Comparison of ENCODE assay signal across 13 cellular contexts in genomic region chr12:68636268-68636667, GRCh38.
DNase-seq lines count a peak whose midpoint lies in the region; ATAC-seq and TF ChIP-seq lines count a peak whose summit lies in the region.
"Had no signal": no experiment of that assay in that cellular context is flagged by ENCODE, and none has a peak within 500 bp of the region (broad histone marks: within the 10 kb centered on the region; RNA-seq: fewer than 3 reads in every experiment).

No MANE protein-coding gene starts in this region.

- peaks cover 4% of the 10 kb centered on the region for H3K36me3 Mint-ChIP-seq in activated naive CD4-positive, alpha-beta T cell treated with anti-CD3 and anti-CD28 coated beads, Interleukin-2, amount 50 U/mL, for 24 hours

- ATAC-seq in GM19467 (IDR thresholded peaks at IDR 0.05; ENCODE audit: unreplicated experiment): no peak

- H4K20me1 ChIP-seq in SU-DHL-6 (ENCODE audit: low read depth, low read length): peaks cover 19% of the 10 kb centered on the region; the same call in 1 of the 2 replicates

- peaks cover 92% of the 10 kb centered on the region for H3K4me1 Mint-ChIP-seq in activated naive CD4-positive, alpha-beta T cell treated with anti-CD3 and anti-CD28 coated beads, Interleukin-2, amount 50 U/mL, for 24 hours

- TF ChIP-seq CTCF in SU-DHL-6 (IDR thresholded peaks at IDR 0.05; ENCODE audit: insufficient read depth, low read length, poor library complexity, severe bottlenecking) (no peak), fibroblast of pulmonary artery (IDR thresholded peaks at IDR 0.05; ENCODE audit: low read length, missing control alignments) (no peak)

- DNase-seq in activated naive CD4-positive, alpha-beta T cell treated with anti-CD3 and anti-CD28 coated beads, Interleukin-2, amount 50 U/mL, for 16 hours: no peak
- DNase-seq in fibroblast of pulmonary artery (ENCODE audit: low read depth) (peak; percentile 85), stromal cell of bone marrow (ENCODE audit: low read depth) (peak; percentile 19)
- DNase-seq in stimulated activated CD4-positive, alpha-beta T cell treated with anti-CD3 and anti-CD28 coated beads, Interleukin-4, amount 100 ng/mL, for 24 hours: no peak
- no peak for DNase-seq in activated CD8-positive, alpha-beta memory T cell treated with anti-CD3 and anti-CD28 coated beads for 24 hours
- DNase-seq: activated CD8-positive, alpha-beta memory T cell treated with anti-CD3 and anti-CD28 coated beads, Interleukin-2, amount 50 U/mL, for 48 hours; hypothalamus; NCI-H446 treated with DMSO at 0.1 percent for 48 hours; upper lobe of left lung had no signal

- peaks cover 99% of the 10 kb centered on the region for H3K79me2 ChIP-seq in SU-DHL-6 (ENCODE audit: insufficient read depth, low read length)

- peak overlapping the region; percentile 86 for H3K4me2 ChIP-seq in SU-DHL-6 (ENCODE audit: low read depth, low read length, poor library complexity, severe bottlenecking)

- H3K4me3 ChIP-seq in SU-DHL-6 (ENCODE audit: insufficient read depth, low read length, poor library complexity, severe bottlenecking): no peak overlapping the region
- H3K4me3 ChIP-seq in fibroblast of pulmonary artery (replicated peaks; ENCODE audit: low read depth, low read length): no peak overlapping the region
- H3K4me3 ChIP-seq: upper lobe of left lung had no signal

- H3K9me3 ChIP-seq in SU-DHL-6 (ENCODE audit: insufficient read depth, low read length): no peaks in the 10 kb centered on the region
- H3K9me3 ChIP-seq: upper lobe of left lung had no signal

- no peaks in the 10 kb centered on the region for H3K27me3 Mint-ChIP-seq in activated naive CD4-positive, alpha-beta T cell treated with anti-CD3 and anti-CD28 coated beads, Interleukin-2, amount 50 U/mL, for 24 hours

- no peaks in the 10 kb centered on the region; the same call in 1 of the 2 replicates for H3K36me3 ChIP-seq in SU-DHL-6 (ENCODE audit: low read length)
- H3K36me3 ChIP-seq: upper lobe of left lung had no signal

- H3K9ac ChIP-seq in SU-DHL-6 (ENCODE audit: low read length): no peak overlapping the region

- H3F3A ChIP-seq in SU-DHL-6 (ENCODE audit: insufficient read depth): peaks cover 61% of the 10 kb centered on the region

- peak overlapping the region; percentile 87 for H3K27ac ChIP-seq in SU-DHL-6 (ENCODE audit: low read depth, low read length)

- H3K4me3 Mint-ChIP-seq in activated naive CD4-positive, alpha-beta T cell treated with anti-CD3 and anti-CD28 coated beads, Interleukin-2, amount 50 U/mL, for 24 hours: peak overlapping the region; percentile 30
- H3K4me3 Mint-ChIP-seq: nephron had no signal

- H2AFZ ChIP-seq in SU-DHL-6 (ENCODE audit: low read depth, low read length, severe bottlenecking): no peak overlapping the region

- no peaks in the 10 kb centered on the region for H3K9me3 Mint-ChIP-seq in activated naive CD4-positive, alpha-beta T cell treated with anti-CD3 and anti-CD28 coated beads, Interleukin-2, amount 50 U/mL, for 24 hours
- H3K9me3 Mint-ChIP-seq: nephron had no signal

- H3K27ac Mint-ChIP-seq in activated naive CD4-positive, alpha-beta T cell treated with anti-CD3 and anti-CD28 coated beads, Interleukin-2, amount 50 U/mL, for 24 hours: peak overlapping the region; percentile 30
- H3K27ac Mint-ChIP-seq: nephron had no signal

- H3K9me2 ChIP-seq in SU-DHL-6 (replicated peaks; ENCODE audit: insufficient read depth, low read length): no peaks in the 10 kb centered on the region

- no peaks in the 10 kb centered on the region for H3K27me3 ChIP-seq in SU-DHL-6 (ENCODE audit: low read length)
- H3K27me3 ChIP-seq: upper lobe of left lung had no signal

Comparison
In these comparisons a context has a peak if more than half of its experiments do, and no peak if none do; other contexts are left out.
1. DNase-seq: peak in fibroblast of pulmonary artery (single experiment) and stromal cell of bone marrow (single experiment); none in activated naive CD4-positive, alpha-beta T cell treated with anti-CD3 and anti-CD28 coated beads, Interleukin-2, amount 50 U/mL, for 16 hours (single experiment), stimulated activated CD4-positive, alpha-beta T cell treated with anti-CD3 and anti-CD28 coated beads, Interleukin-4, amount 100 ng/mL, for 24 hours (single experiment) and activated CD8-positive, alpha-beta memory T cell treated with anti-CD3 and anti-CD28 coated beads for 24 hours (single experiment).